Comparison of ENCODE assay signal across 24 cellular contexts in the genomic region with DNA sequence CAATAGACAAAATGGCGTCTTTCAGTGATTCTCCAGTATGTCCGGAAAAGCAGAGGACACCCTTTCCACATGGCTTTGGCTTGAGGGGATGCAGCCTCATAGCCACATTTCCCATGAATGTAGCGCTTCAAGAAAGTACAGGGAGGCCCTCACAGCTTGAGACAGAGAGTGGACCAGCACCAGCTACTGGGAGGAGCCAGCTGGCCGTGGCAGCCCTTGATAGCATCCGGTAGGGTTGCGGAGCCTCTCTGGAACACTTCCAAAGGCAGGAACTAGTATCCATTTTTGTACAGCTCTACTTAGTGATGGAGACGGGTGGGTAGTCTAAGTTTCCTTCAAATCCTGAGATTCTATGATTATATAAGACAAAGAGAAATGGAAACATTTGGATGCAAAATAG.
DNase-seq lines count a peak whose midpoint lies in the region; ATAC-seq and TF ChIP-seq lines count a peak whose summit lies in the region.
"Had no signal": no experiment of that assay in that cellular context is flagged by ENCODE, and none has a peak within 500 bp of the region (broad histone marks: within the 10 kb centered on the region; RNA-seq: fewer than 3 reads in every experiment).

No MANE protein-coding gene starts in this region.

- intact Hi-C loops in right cardiac atrium (cut with DNase I) (no loop called here), Right ventricle myocardium inferior (cut with DNase I) (no loop called here), uterus (cut with DNase I; ENCODE audit: low total_unique reads) (no loop called here), vagina (cut with DNase I) (no loop called here)

- no peaks in the 10 kb centered on the region for H3K27me3 ChIP-seq in right cardiac atrium (ENCODE audit: control insufficient read depth, insufficient read depth)
- H3K27me3 ChIP-seq in uterus: no peaks in the 10 kb centered on the region
- no peaks in the 10 kb centered on the region for H3K27me3 ChIP-seq in vagina

- H3K36me3 ChIP-seq in uterus (no peaks in the 10 kb centered on the region), vagina (no peaks in the 10 kb centered on the region)

- no peak for TF ChIP-seq CTCF in uterus (IDR thresholded peaks at IDR 0.05)
- no peak for TF ChIP-seq CTCF in vagina (IDR thresholded peaks at IDR 0.05)

- peak; percentile 39 to 64 (median 63) for DNase-seq in right cardiac atrium
- DNase-seq in Right ventricle myocardium inferior (ENCODE audit: missing footprints): no peak
- peak; percentile 35 for DNase-seq in cerebellar cortex (ENCODE audit: low spot score)
- DNase-seq in left kidney (ENCODE audit: low read depth, low spot score): peak; percentile 32
- peak in 1 of 2 donors; percentile 31 for DNase-seq in uterus
- no peak for DNase-seq in A172 (ENCODE audit: low spot score)
- no peak for DNase-seq in vagina (ENCODE audit: extremely low spot score in 2 of 2)
- DNase-seq: CD8-positive, alpha-beta T cell; DMS 273 treated with DMSO at 0.1 percent for 48 hours; DMS79; GF-D8; Karpas-422; NCI-H1105 treated with DMSO at 0.1 percent for 48 hours; NCI-H1694; NCI-H2081; NCI-H2227 treated with DMSO at 0.1 percent for 48 hours; NCI-H510A; SIG-M5 had no signal

- TF ChIP-seq POLR2A in uterus (IDR thresholded peaks at IDR 0.05): no peak
- no peak for TF ChIP-seq POLR2A in vagina (IDR thresholded peaks at IDR 0.05)

- ATAC-seq in right cardiac atrium (peak; percentile 39 to 44), Right ventricle myocardium inferior (no peak), HG03045 (IDR thresholded peaks at IDR 0.05; ENCODE audit: unreplicated experiment) (no peak)
- ATAC-seq: CD8-positive, alpha-beta T cell; HCT116; HepG2 had no signal

- peaks cover 2% of the 10 kb centered on the region for H3K4me1 ChIP-seq in right cardiac atrium (ENCODE audit: control insufficient read depth, insufficient read depth, low read length)
- H3K4me1 ChIP-seq in uterus: no peaks in the 10 kb centered on the region
- H3K4me1 ChIP-seq in vagina: peaks cover 31% of the 10 kb centered on the region

- H3K27ac ChIP-seq in right cardiac atrium (ENCODE audit: low read length): no peak overlapping the region
- peak overlapping the region; percentile 24 to 54 for H3K27ac ChIP-seq in uterus
- H3K27ac ChIP-seq in vagina: no peak overlapping the region
- H3K27ac ChIP-seq: C4-2B, RWPE1, SK-N-MC had no signal

- H3K4me3 ChIP-seq in right cardiac atrium (ENCODE audit: low read length) (no peak overlapping the region), uterus (no peak overlapping the region), vagina (no peak overlapping the region)
- H3K4me3 ChIP-seq: SK-N-MC had no signal

- 73% methylated on average over 7 of the region's 7 CpGs for WGBS in right cardiac atrium

- H3K9me3 ChIP-seq in right cardiac atrium (ENCODE audit: control insufficient read depth, low read length) (no peaks in the 10 kb centered on the region), uterus (no peaks in the 10 kb centered on the region), vagina (no peaks in the 10 kb centered on the region)

Comparison
In these comparisons a context has a peak if more than half of its experiments do, and no peak if none do; other contexts are left out.
1. ATAC-seq: peak in right cardiac atrium (2 of 2); none in Right ventricle myocardium inferior (single experiment) and HG03045 (single experiment).
2. DNase-seq: peak in right cardiac atrium (3 of 3), cerebellar cortex (single experiment) and left kidney (single experiment); none in Right ventricle myocardium inferior (single experiment), A172 (single experiment) and vagina (0 of 2).
3. H3K27ac ChIP-seq: peak in uterus (2 of 2); none in right cardiac atrium (single experiment) and vagina (single experiment).